Comparison of ENCODE assay signal across 8 cellular contexts in the genomic region with DNA sequence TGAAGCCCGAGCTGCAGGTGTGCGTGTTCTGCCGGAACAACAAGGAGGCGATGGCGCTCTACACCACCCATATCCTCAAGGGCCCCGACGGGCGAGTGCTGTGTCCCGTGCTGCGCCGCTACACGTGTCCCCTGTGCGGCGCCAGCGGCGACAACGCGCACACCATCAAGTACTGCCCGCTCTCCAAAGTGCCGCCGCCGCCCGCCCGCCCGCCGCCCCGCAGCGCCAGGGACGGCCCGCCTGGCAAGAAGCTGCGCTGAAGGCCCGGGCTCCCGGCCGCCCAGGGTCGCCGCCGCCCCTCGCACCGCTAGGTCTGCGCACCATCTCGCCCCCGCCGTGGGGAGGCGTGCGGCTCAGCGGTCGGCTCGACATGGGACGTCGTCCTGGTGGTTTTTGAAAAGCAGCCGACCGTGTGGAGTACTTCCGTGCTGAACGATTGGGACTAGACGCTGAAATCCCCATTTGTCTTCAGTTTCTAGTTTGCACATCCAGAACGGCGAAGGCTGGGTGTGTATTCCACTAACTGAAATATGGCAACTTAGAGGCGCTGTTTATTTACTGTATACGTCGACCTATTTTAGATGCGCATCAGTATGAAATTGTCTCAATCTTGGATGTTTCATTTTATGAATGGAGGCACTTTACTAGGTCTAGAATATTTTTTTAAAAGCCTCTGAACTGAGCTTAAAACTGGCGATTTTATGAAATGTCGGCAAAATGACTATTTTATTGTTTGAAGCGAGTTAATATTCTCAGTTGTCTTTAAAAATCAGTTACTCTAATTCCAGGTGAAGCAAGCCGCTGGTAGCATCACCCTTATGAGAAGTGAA. TPM values are rescaled to one million over a fixed set of nuclear protein-coding genes. Genes with fewer than 3 reads are reported as not detected.
A peak's percentile ranks its signal among the peaks of the same experiment; 100 is the strongest.
DNase-seq lines count a peak whose midpoint lies in the region; ATAC-seq, FAIRE-seq and TF ChIP-seq lines count a peak whose summit lies in the region.

No MANE protein-coding gene starts in this region.

- H4K5ac ChIP-seq in H9 (ENCODE audit: insufficient read length, low read depth, low read length): no peak overlapping the region

- peak; percentile 38 to 77 (median 66) for DNase-seq in NCI-H1417 (lab: John Stamatoyannopoulos, UW)
- DNase-seq in NCI-H1417 treated with DMSO at 0.1 percent for 48 hours (lab: John Stamatoyannopoulos, UW): no peak
- peak; percentile 80 for DNase-seq in H9
- DNase-seq in LoVo (ENCODE audit: low spot score): peak; percentile 71
- DNase-seq in T-helper 9 cell: peak; percentile 32
- peak; percentile 50 for DNase-seq in bronchial epithelial cell (ENCODE audit: low read depth)
- peak; percentile 47 to 70 for DNase-seq in left colon
- peak; percentile 3 for DNase-seq in stimulated activated CD8-positive, alpha-beta memory T cell treated with anti-CD3 and anti-CD28 coated beads, Interleukin-12 subunit alpha, Interleukin-12 subunit beta, amount 100 ng/mL, for 24 hours (ENCODE audit: extremely low read depth)

- H3K23me2 ChIP-seq in H9 (ENCODE audit: insufficient read length, low read depth, low read length, poor library complexity, severe bottlenecking): peaks cover 7% of the 10 kb centered on the region

- no peaks in the 10 kb centered on the region for H3K79me2 ChIP-seq in H9 (ENCODE audit: insufficient read depth, low read length)

- no peaks in the 10 kb centered on the region for H3K27me3 ChIP-seq in H9 (ENCODE audit: insufficient read depth, low read length)
- no peaks in the 10 kb centered on the region for H3K27me3 ChIP-seq in bronchial epithelial cell (ENCODE audit: control insufficient read depth, insufficient read depth, low read length)

- H3K4me3 ChIP-seq in bronchial epithelial cell (ENCODE audit: low read depth, low read length): peak overlapping the region; percentile 47

- peak overlapping the region; percentile 90 for H3K4me2 ChIP-seq in H9 (ENCODE audit: insufficient read depth, insufficient read length, low read length)

- no peak overlapping the region for H2AK5ac ChIP-seq in H9 (ENCODE audit: insufficient read length, low read length)

- H3K9ac ChIP-seq in H9 (ENCODE audit: extremely low read depth, insufficient read length, low read length): peak overlapping the region; percentile 9

- H4K20me1 ChIP-seq in H9 (ENCODE audit: control insufficient read depth, insufficient read depth, insufficient read length): no peaks in the 10 kb centered on the region

- H4K91ac ChIP-seq in H9 (ENCODE audit: insufficient read length, low read depth, low read length): no peak overlapping the region

- peaks cover 10 to 25% (median 12%) of the 10 kb centered on the region in 3 experiments; a peak in 6 of 7 replicates for H3K36me3 Mint-ChIP-seq in H9 (ENCODE audit: insufficient read depth in 1 of 3, low read depth in 3 of 3)

- H3K56ac ChIP-seq in H9 (ENCODE audit: insufficient read length, low read depth, low read length): no peak overlapping the region

- peaks cover 23 to 29% of the 10 kb centered on the region in 2 experiments for H3K4me1 Mint-ChIP-seq in H9

- no peak overlapping the region for H2AFZ ChIP-seq in H9 (ENCODE audit: low read length)

- WGBS in H9 (ENCODE audit: extremely low coverage, insufficient read length, low lambda C conversion rate): no CpG with 5 or more reads among the region's 65 CpGs

- no peaks in the 10 kb centered on the region for H3K79me1 ChIP-seq in H9 (ENCODE audit: insufficient read depth, low read depth, low read length, poor library complexity, severe bottlenecking)

- no peak overlapping the region for H3T11ph ChIP-seq in H9 (ENCODE audit: low read length)

- peaks cover 2% of the 10 kb centered on the region; the same call in 1 of the 2 replicates for H3K27me3 Mint-ChIP-seq in H9 (ENCODE audit: low read depth)

- no peak for FAIRE-seq in bronchial epithelial cell (lab: Jason Lieb, UNC)

- TF ChIP-seq CTCF in H9 (conservative IDR thresholded peaks at IDR 0.05) (peak; percentile 29; the same call in 1 of the 3 replicates), bronchial epithelial cell (IDR thresholded peaks at IDR 0.05; ENCODE audit: insufficient read depth, low read length, severe bottlenecking) (peak; percentile 12)

- peaks cover 6% of the 10 kb centered on the region for H3K36me3 ChIP-seq in bronchial epithelial cell (ENCODE audit: control insufficient read depth, insufficient read depth, low read length)

- no peak overlapping the region for H3K27ac Mint-ChIP-seq in H9

- intact Hi-C loops in left colon (cut with DNase I, micrococcal nuclease): no loop called here

- no peaks in the 10 kb centered on the region for H3K9me3 ChIP-seq in H9 (ENCODE audit: control insufficient read depth, low read depth, low read length)

- H3K9me3 Mint-ChIP-seq in H9: no peaks in the 10 kb centered on the region

- no peak overlapping the region for H3K27ac ChIP-seq in H9 (ENCODE audit: insufficient read length, low read depth, low read length)

- no peaks in the 10 kb centered on the region; the same call in 1 of the 2 replicates for H3K4me1 ChIP-seq in H9 (ENCODE audit: insufficient read depth, low read length)

- no peak overlapping the region for H2BK5ac ChIP-seq in H9 (ENCODE audit: insufficient read length, low read length)

- H2BK12ac ChIP-seq in H9 (ENCODE audit: insufficient read length, low read depth, low read length): no peak overlapping the region

- no peak overlapping the region for H3K23ac ChIP-seq in H9 (ENCODE audit: insufficient read length, low read depth, low read length)

- H3K4me3 Mint-ChIP-seq in H9: peak overlapping the region; percentile 64 to 81

- H4K8ac ChIP-seq in H9 (replicated peaks; ENCODE audit: insufficient read length, low read depth, low read length): no peak overlapping the region

- no peak overlapping the region for H3K18ac ChIP-seq in H9 (ENCODE audit: insufficient read length, low read depth, low read length)

- H2BK120ac ChIP-seq in H9 (ENCODE audit: low read depth, low read length, poor library complexity, severe bottlenecking): no peak overlapping the region

- H3K4ac ChIP-seq in H9 (ENCODE audit: low read depth, low read length): no peak overlapping the region

- no peak overlapping the region for H3K14ac ChIP-seq in H9 (ENCODE audit: insufficient read depth, low read length)

- H2BK15ac ChIP-seq in H9 (ENCODE audit: low read depth, low read length): no peak overlapping the region

- H2BK20ac ChIP-seq in H9 (ENCODE audit: low read depth, low read length, poor library complexity, severe bottlenecking): no peak overlapping the region

- peak; percentile 56 for ATAC-seq in left colon

RNA-seq across cellular contexts. Expression of a gene that starts 1.1 kb away (rescaled TPM):
- total RNA-seq in H9 (2021) (4.5 and 5.5 TPM in 2 replicates), bronchial epithelial cell (0.79 and 1.3 TPM in 2 replicates), left colon (1 to 10 TPM in 1 of 2 donors, under 1 TPM in 1; 0.27 to 1.1 TPM)

RNA-seq across cellular contexts. Expression of a gene that starts 50.0 kb away (rescaled TPM):
- total RNA-seq in H9 (2021) (206 TPM in 2 replicates), bronchial epithelial cell (124 and 150 TPM in 2 replicates), left colon (100 to 1,000 TPM in 1 of 2 donors, 10 to 100 TPM in 1; 98.2 to 119 TPM)
